In the genomic region with DNA sequence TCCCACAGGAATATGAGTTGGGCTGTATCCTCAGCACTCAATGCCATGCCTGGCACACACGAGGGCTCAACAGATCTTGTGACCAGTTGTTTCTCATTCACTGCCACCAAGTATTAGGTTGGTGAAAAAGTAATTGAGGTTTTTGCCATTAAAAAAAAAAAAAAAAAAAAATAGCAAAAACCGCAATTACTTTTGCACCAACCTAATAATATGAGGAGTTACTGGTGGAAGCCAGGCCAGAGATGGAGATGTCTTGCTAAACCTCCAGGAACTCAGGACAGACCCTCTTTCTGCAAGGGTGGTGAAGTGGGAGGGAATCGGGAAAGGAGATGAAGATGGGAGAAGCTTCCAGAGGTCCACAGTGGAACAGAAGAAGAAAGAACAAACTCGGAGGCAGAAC, we compare ENCODE assay signal across 31 cellular contexts.
"Had no signal": no experiment of that assay in that cellular context is flagged by ENCODE, and none has a peak within 500 bp of the region (broad histone marks: within the 10 kb centered on the region; RNA-seq: fewer than 3 reads in every experiment).

No MANE protein-coding gene starts in this region.

- H3K4me3 Mint-ChIP-seq: natural killer cell; nephron; neural progenitor cell; stimulated activated memory B cell treated with anti-CD40 and anti-IgM and Interleukin-4, amounts not matched to agents 10 μg/mL and 1 μg/mL and 100 μg/mL, for 72 hours; stimulated activated naive CD8-positive, alpha-beta T cell treated with anti-CD3 and anti-CD28 coated beads, Interleukin-15, amount 100 ng/mL, for 72 hours; type B pancreatic cell had no signal

- H3K9ac ChIP-seq: neural progenitor cell, parathyroid adenoma had no signal

- H3K79me2 ChIP-seq: parathyroid adenoma had no signal

- H3K27me3 Mint-ChIP-seq: stimulated activated memory B cell treated with anti-CD40 and anti-IgM and Interleukin-4, amounts not matched to agents 10 μg/mL and 1 μg/mL and 100 μg/mL, for 72 hours; stimulated activated naive CD8-positive, alpha-beta T cell treated with anti-CD3 and anti-CD28 coated beads, Interleukin-15, amount 100 ng/mL, for 72 hours had no signal

- H3K4me3 ChIP-seq: neural progenitor cell, ovary, psoas muscle, skin epidermis, smooth muscle cell, spleen, suprapubic skin, testis, tibial artery, transverse colon, upper lobe of right lung, uterus had no signal

- ATAC-seq: natural killer cell; psoas muscle; right cardiac atrium; sciatic nerve; stimulated activated memory B cell treated with anti-CD40 and anti-IgM and Interleukin-4, amounts not matched to agents 10 μg/mL and 1 μg/mL and 100 μg/mL, for 72 hours; stimulated activated naive CD8-positive, alpha-beta T cell treated with anti-CD3 and anti-CD28 coated beads, Interleukin-15, amount 100 ng/mL, for 72 hours; stimulated activated naive CD8-positive, alpha-beta T cell treated with anti-CD3 and anti-CD28 coated beads, Interleukin-15, Interleukin-2, amounts not matched to agents 100 U/mL and 50 U/mL, for 24 hours; upper lobe of right lung had no signal

- H3K4me1 Mint-ChIP-seq: natural killer cell, nephron had no signal

- DNase-seq: natural killer cell; occipital lobe; ovary; posterior cingulate gyrus; psoas muscle; right cardiac atrium; spleen; stimulated activated CD4-positive, alpha-beta T cell treated with anti-CD3 and anti-CD28 coated beads, Interleukin-12 subunit alpha, Interleukin-12 subunit beta, amount 100 ng/mL, for 4 hours; stimulated activated CD4-positive, alpha-beta T cell treated with anti-CD3 and anti-CD28 coated beads, Interleukin-1b, Interleukin-23, amount 100 ng/mL, for 48 hours; stimulated activated CD4-positive, alpha-beta T cell treated with anti-CD3 and anti-CD28 coated beads, Interleukin-4, amount 100 ng/mL, for 1 hour; stimulated activated CD4-positive, alpha-beta T cell treated with anti-CD3 and anti-CD28 coated beads, Interleukin-4, amount 100 ng/mL, for 4 hours; stimulated activated CD8-positive, alpha-beta memory T cell treated with anti-CD3 and anti-CD28 coated beads, Interleukin-4, amount 100 ng/mL, for 48 hours; stimulated activated naive CD4-positive, alpha-beta T cell; stimulated activated naive CD8-positive, alpha-beta T cell treated with anti-CD3 and anti-CD28 coated beads, Interleukin-15, amount 100 ng/mL, for 72 hours; stimulated activated naive CD8-positive, alpha-beta T cell treated with anti-CD3 and anti-CD28 coated beads, Interleukin-15, Interleukin-2, amounts not matched to agents 100 U/mL and 50 U/mL, for 24 hours; substantia nigra; testis; tibial artery; transverse colon; upper lobe of right lung; uterus had no signal

- H2AFZ ChIP-seq: neural progenitor cell, parathyroid adenoma had no signal

- H3K4me1 ChIP-seq: parathyroid adenoma, psoas muscle, suprapubic skin, testis, tibial artery, transverse colon, upper lobe of right lung, uterus had no signal

- H3K27me3 ChIP-seq: ovary, spleen, suprapubic skin, testis, tibial artery, transverse colon, upper lobe of right lung, uterus had no signal

- H3K4me2 ChIP-seq: smooth muscle cell had no signal

- H3K27ac ChIP-seq: neural progenitor cell, ovary, parathyroid adenoma, psoas muscle, skin epidermis, spleen, suprapubic skin, testis, tibial artery, transverse colon, upper lobe of right lung, uterus had no signal

- H3K36me3 ChIP-seq: neural progenitor cell, ovary, spleen, suprapubic skin, tibial artery, transverse colon, upper lobe of right lung, uterus had no signal

- H3K9me3 ChIP-seq: ovary, psoas muscle, suprapubic skin, testis, tibial artery, transverse colon, upper lobe of right lung, uterus had no signal

- H3K27ac Mint-ChIP-seq: natural killer cell; nephron; neural progenitor cell; progenitor cell of endocrine pancreas; stimulated activated memory B cell treated with anti-CD40 and anti-IgM and Interleukin-4, amounts not matched to agents 10 μg/mL and 1 μg/mL and 100 μg/mL, for 72 hours; type B pancreatic cell had no signal

- H3K36me3 Mint-ChIP-seq: natural killer cell, type B pancreatic cell had no signal
